ENCODE assay signal across 13 cellular contexts in genomic region chr13:90375851-90376250, GRCh38.
DNase-seq lines count a peak whose midpoint lies in the region; FAIRE-seq and TF ChIP-seq lines count a peak whose summit lies in the region.
"Had no signal": no experiment of that assay in that cellular context is flagged by ENCODE, and none has a peak within 500 bp of the region (broad histone marks: within the 10 kb centered on the region; RNA-seq: fewer than 3 reads in every experiment).

No MANE protein-coding gene starts in this region.

- TF ChIP-seq POLR2A in H54 (IDR thresholded peaks at IDR 0.05; ENCODE audit: low read depth, low read length) = no peak

- in situ Hi-C loops in brain microvascular endothelial cell (cut with HindIII; ENCODE audit: low pct_ligation_motif_present, low sequenced_read_pairs) = no loop called here

- H3K4me3 ChIP-seq in MG63 (no peak overlapping the region), brain microvascular endothelial cell (ENCODE audit: low read depth, low read length) (no peak overlapping the region), right atrium auricular region (no peak overlapping the region)
- H3K4me3 ChIP-seq: GM23338 had no signal

- H3K4me1 ChIP-seq in right atrium auricular region = no peaks in the 10 kb centered on the region

- peak; percentile 20 for FAIRE-seq in H54 (lab: Jason Lieb, UNC)

- H3K9me3 ChIP-seq in MG63 = no peaks in the 10 kb centered on the region
- peaks cover 0 to 7% of the 10 kb centered on the region in 2 donors for H3K9me3 ChIP-seq in right atrium auricular region

- no peak overlapping the region for H3K27ac ChIP-seq in brain microvascular endothelial cell
- H3K27ac ChIP-seq in right atrium auricular region = no peak overlapping the region

- H3K36me3 ChIP-seq in MG63 (no peaks in the 10 kb centered on the region), brain microvascular endothelial cell (replicated peaks) (no peaks in the 10 kb centered on the region), right atrium auricular region (no peaks in the 10 kb centered on the region)

- no peak for TF ChIP-seq CTCF in brain microvascular endothelial cell (IDR thresholded peaks at IDR 0.05; ENCODE audit: low read depth, low read length, missing control alignments)
- TF ChIP-seq CTCF in right atrium auricular region (IDR thresholded peaks at IDR 0.05) = no peak

- H3K27me3 ChIP-seq in MG63 (no peaks in the 10 kb centered on the region), brain microvascular endothelial cell (replicated peaks) (no peaks in the 10 kb centered on the region), right atrium auricular region (no peaks in the 10 kb centered on the region)

- DNase-seq in H54 (ENCODE audit: insufficient read length, low spot score) = no peak
- peak; percentile 5 for DNase-seq in MG63
- peak; percentile 24 for DNase-seq in brain microvascular endothelial cell
- peak; percentile 6 for DNase-seq in stromal cell of bone marrow (ENCODE audit: low read depth)
- no peak for DNase-seq in right atrium auricular region (ENCODE audit: low spot score)
- DNase-seq in middle frontal gyrus (ENCODE audit: extremely low spot score, low spot score) = no peak
- no peak for DNase-seq in OCI-M1 (lab: John Stamatoyannopoulos, UW)
- DNase-seq: CD4-positive, CD25-positive, alpha-beta regulatory T cell; Kasumi-1; NCI-H187; NCI-H446 treated with DMSO at 0.1 percent for 48 hours; NK-92 treated with Interleukin-12 subunit alpha and Interleukin-12 subunit beta, amount 100 ng/mL, for 24 hours had no signal

Comparison
In these comparisons a context has a peak if more than half of its experiments do, and no peak if none do; other contexts are left out.
1. DNase-seq: peak in MG63 (single experiment), brain microvascular endothelial cell (single experiment) and stromal cell of bone marrow (single experiment); none in H54 (single experiment), right atrium auricular region (single experiment), middle frontal gyrus (single experiment) and OCI-M1 (single experiment).